In the genomic region with DNA sequence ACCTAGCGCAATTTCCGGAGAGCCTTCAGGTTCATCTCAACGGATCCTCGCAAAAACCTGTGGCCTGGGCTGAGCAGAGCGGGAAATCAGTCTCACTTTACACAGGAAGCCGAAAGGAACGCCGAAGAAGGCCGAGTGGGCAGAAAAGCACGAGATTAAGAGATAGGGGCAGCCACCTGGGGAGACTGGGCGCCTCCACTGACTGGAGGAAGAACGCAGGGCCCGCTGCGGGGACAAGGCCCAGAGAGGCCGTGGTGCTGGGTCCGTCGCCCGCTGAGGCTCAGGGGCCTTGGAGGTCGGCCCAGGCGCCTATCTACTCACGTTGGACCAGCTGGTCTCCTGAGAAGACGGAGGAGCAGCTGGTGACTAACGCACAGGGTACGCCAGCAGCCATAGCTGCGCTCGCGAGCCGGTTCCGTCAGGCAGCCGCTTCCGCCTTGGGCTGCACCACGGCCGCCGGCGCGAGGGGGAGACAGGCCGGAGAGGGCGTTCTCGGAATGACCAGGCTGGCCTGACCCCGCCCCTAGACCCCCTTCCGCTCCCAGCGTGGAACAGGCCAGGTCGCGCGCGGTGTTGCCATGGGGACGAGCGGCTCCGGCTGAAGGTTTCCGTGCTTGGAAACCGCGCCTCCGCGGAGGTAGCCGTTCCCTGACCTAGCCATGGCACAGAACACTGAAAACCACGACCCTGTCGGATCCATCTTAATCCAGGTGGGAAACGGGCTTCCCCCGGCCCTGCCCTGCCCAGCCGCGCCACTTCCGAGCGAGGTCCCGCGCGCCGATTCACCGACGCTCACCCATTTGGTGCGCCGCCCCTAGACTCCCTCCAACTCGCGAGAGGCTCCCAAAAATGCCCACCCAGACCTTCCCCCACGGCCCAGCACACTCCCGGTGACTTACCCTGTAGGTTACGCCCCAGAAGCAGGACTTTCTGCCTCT, we compare ENCODE assay signal across 8 cellular contexts. TPM values are rescaled to one million over a fixed set of nuclear protein-coding genes. Genes with fewer than 3 reads are reported as not detected.
DNase-seq lines count a peak whose midpoint lies in the region; ATAC-seq, FAIRE-seq and TF ChIP-seq lines count a peak whose summit lies in the region.

A gene with protein sequence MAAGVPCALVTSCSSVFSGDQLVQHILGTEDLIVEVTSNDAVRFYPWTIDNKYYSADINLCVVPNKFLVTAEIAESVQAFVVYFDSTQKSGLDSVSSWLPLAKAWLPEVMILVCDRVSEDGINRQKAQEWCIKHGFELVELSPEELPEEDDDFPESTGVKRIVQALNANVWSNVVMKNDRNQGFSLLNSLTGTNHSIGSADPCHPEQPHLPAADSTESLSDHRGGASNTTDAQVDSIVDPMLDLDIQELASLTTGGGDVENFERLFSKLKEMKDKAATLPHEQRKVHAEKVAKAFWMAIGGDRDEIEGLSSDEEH (minus strand): TSS at position 424 of the 938 bp plus-strand sequence. CDS start 30 bp downstream, at position 394.
A gene (plus strand): TSS at position 549 of the 938 bp plus-strand sequence. CDS start 111 bp downstream, at position 660.

- FAIRE-seq in astrocyte (lab: Jason Lieb, UNC) = no peak

- peak within 1 kb of the TSS; percentile 98 for H3K27ac ChIP-seq in astrocyte (ENCODE audit: low read depth, low read length)
- peak within 1 kb of the TSS in 1 of 2 donors; percentile 90 for H3K27ac ChIP-seq in aorta (ENCODE audit: low read depth in 1 of 2, low read length in 2 of 2)

- ATAC-seq in GM18505 (IDR thresholded peaks at IDR 0.05; ENCODE audit: unreplicated experiment) (peak; percentile 89), HG02970 (IDR thresholded peaks at IDR 0.05; ENCODE audit: low FRiP score, unreplicated experiment) (peak; percentile 98), aorta (ENCODE audit: low FRiP score) (peak; percentile 100)

- TF ChIP-seq CTCF in astrocyte (IDR thresholded peaks at IDR 0.05; ENCODE audit: insufficient read depth, low read depth, low read length) = no peak

- peak within 1 kb of the TSS; percentile 98 for H3K27ac Mint-ChIP-seq in T-helper 2 cell treated with Interferon-gamma antibody and Interleukin-4, amounts not matched to agents 5 μg/mL and 100 μg/mL, for 36 hours
- peak within 1 kb of the TSS; percentile 100 for H3K27ac Mint-ChIP-seq in astrocyte (ENCODE audit: unreplicated experiment)

- H3K27me3 ChIP-seq in astrocyte (ENCODE audit: insufficient read depth, low read length) = no peaks in the 10 kb centered on the region
- H3K27me3 ChIP-seq in aorta (ENCODE audit: control insufficient read depth in 1 of 2, insufficient read depth in 2 of 2, low read length in 1 of 2) = no peaks in the 10 kb centered on the region

- H3K4me3 Mint-ChIP-seq in T-helper 2 cell treated with Interferon-gamma antibody and Interleukin-4, amounts not matched to agents 5 μg/mL and 100 μg/mL, for 36 hours = peak within 1 kb of the TSS; percentile 100
- peak within 1 kb of the TSS; percentile 100 for H3K4me3 Mint-ChIP-seq in astrocyte (ENCODE audit: unreplicated experiment)

- 0 to 1% methylated on average over 71 to 76 of the region's 76 CpGs for WGBS in aorta, 2 donors

- H4K20me1 ChIP-seq in astrocyte (ENCODE audit: insufficient read depth, low read length) = peaks cover 20% of the 10 kb centered on the region

- no peaks in the 10 kb centered on the region for H3K9me3 Mint-ChIP-seq in T-helper 2 cell treated with Interferon-gamma antibody and Interleukin-4, amounts not matched to agents 5 μg/mL and 100 μg/mL, for 36 hours
- H3K9me3 Mint-ChIP-seq in astrocyte (ENCODE audit: unreplicated experiment) = no peaks in the 10 kb centered on the region

- H3K4me1 ChIP-seq in astrocyte (ENCODE audit: insufficient read depth, low read length) (peaks cover 7% of the 10 kb centered on the region), aorta (ENCODE audit: control insufficient read depth in 1 of 2, insufficient read depth in 2 of 2, low read length in 2 of 2) (no peaks in the 10 kb centered on the region)

- TF ChIP-seq POLR2A in GM18505 (IDR thresholded peaks at IDR 0.05; ENCODE audit: borderline replicate concordance, extremely low read depth, insufficient read depth, insufficient read length) = peak; percentile 96

- H2AFZ ChIP-seq in astrocyte (ENCODE audit: low read depth, low read length) = peak within 1 kb of the TSS; percentile 96

- intact Hi-C loops in aorta (cut with DNase I) = loop anchor here (5.0 to 10.0 kb wide), 4 partner anchors 67 to 307 kb away; a partner anchor contains a TSS

- H3K36me3 Mint-ChIP-seq in T-helper 2 cell treated with Interferon-gamma antibody and Interleukin-4, amounts not matched to agents 5 μg/mL and 100 μg/mL, for 36 hours (ENCODE audit: low read depth) = peaks cover 10% of the 10 kb centered on the region
- no peaks in the 10 kb centered on the region for H3K36me3 Mint-ChIP-seq in astrocyte (ENCODE audit: low read depth, unreplicated experiment)

- H3K9me3 ChIP-seq in astrocyte (ENCODE audit: insufficient read depth, low read depth, low read length) (no peaks in the 10 kb centered on the region), aorta (ENCODE audit: control insufficient read depth, low read length) (no peaks in the 10 kb centered on the region)

- H3K79me2 ChIP-seq in astrocyte (ENCODE audit: insufficient read depth, low read length) = peaks cover 47% of the 10 kb centered on the region

- H3K4me1 Mint-ChIP-seq in T-helper 2 cell treated with Interferon-gamma antibody and Interleukin-4, amounts not matched to agents 5 μg/mL and 100 μg/mL, for 36 hours (ENCODE audit: low read depth) = peaks cover 31% of the 10 kb centered on the region
- peaks cover 5% of the 10 kb centered on the region for H3K4me1 Mint-ChIP-seq in astrocyte (ENCODE audit: low read depth, unreplicated experiment)

- H3K36me3 ChIP-seq in astrocyte (ENCODE audit: insufficient read depth, low read length) (no peaks in the 10 kb centered on the region), aorta (ENCODE audit: control insufficient read depth in 1 of 2, insufficient read depth in 2 of 2, low read length in 1 of 2) (no peaks in the 10 kb centered on the region)

- H3K9ac ChIP-seq in astrocyte (ENCODE audit: low read length) = peak within 1 kb of the TSS; percentile 99

- DNase-seq in NCI-H187 treated with DMSO at 0.1 percent for 48 hours (lab: John Stamatoyannopoulos, UW) (peak; percentile 18), astrocyte (ENCODE audit: low read depth) (peak; percentile 96), hepatic stellate cell (ENCODE audit: low spot score) (peak; percentile 96), putamen (ENCODE audit: low spot score) (peak; percentile 93), aorta (peak; percentile 99 to 100)
- DNase-seq in T-helper 2 cell treated with Interferon-gamma antibody and Interleukin-4, amounts not matched to agents 5 μg/mL and 100 μg/mL, for 36 hours (ENCODE audit: low spot score) = peak; percentile 98

- H3K4me3 ChIP-seq in astrocyte (ENCODE audit: insufficient read depth, low read depth, low read length) = peak within 1 kb of the TSS; percentile 96
- peak within 1 kb of the TSS; percentile 74 to 95 for H3K4me3 ChIP-seq in aorta (ENCODE audit: low read length in 2 of 2)

- peak within 1 kb of the TSS; percentile 91 for H3K4me2 ChIP-seq in astrocyte (ENCODE audit: low read length)

- H3K27me3 Mint-ChIP-seq in T-helper 2 cell treated with Interferon-gamma antibody and Interleukin-4, amounts not matched to agents 5 μg/mL and 100 μg/mL, for 36 hours (ENCODE audit: low read depth) = peaks cover 23% of the 10 kb centered on the region
- H3K27me3 Mint-ChIP-seq in astrocyte (ENCODE audit: low read depth, unreplicated experiment) = no peaks in the 10 kb centered on the region

RNA-seq across cellular contexts. Expression of the first gene that starts in this region (rescaled TPM):
- 46.0 and 52.2 TPM in 2 replicates for total RNA-seq in astrocyte
- 10 to 100 TPM; 24.3 to 24.5 TPM for total RNA-seq in aorta
- polyA plus RNA-seq in aorta = 10 to 100 TPM; 16.4 to 18.2 TPM

RNA-seq across cellular contexts. Expression of the second gene that starts in this region (rescaled TPM):
- total RNA-seq in astrocyte (1.9 and 2.7 TPM in 2 replicates), aorta (1 to 10 TPM; 2.0 to 3.4 TPM)
- polyA plus RNA-seq in aorta = 1 to 10 TPM in 1 of 2 donors, not detected in 1; 1.2 TPM

Comparison
In these comparisons a context has a peak if more than half of its experiments do, and no peak if none do; other contexts are left out.
1. DNase-seq: peak in every context shown above with its lines; median percentile 100 in aorta; 98 in T-helper 2 cell treated with Interferon-gamma antibody and Interleukin-4, amounts not matched to agents 5 μg/mL and 100 μg/mL, for 36 hours; 96 in astrocyte; 96 in hepatic stellate cell; 93 in putamen; 18 in NCI-H187 treated with DMSO at 0.1 percent for 48 hours.